1 cellular context compared by ENCODE assay signal in genomic region chr19:34306213-34306661, GRCh38.
TF ChIP-seq lines count a peak whose summit lies in the region.

No MANE protein-coding gene starts in this region.

TF ChIP-seq in HepG2, 621 proteins besides CTCF, POLR2A, EP300 and RAD21 (continued from another document and continues in another):
- TF ChIP-seq FOXP4 (CRISPR knock-in tag; IDR thresholded peaks at IDR 0.05) = no peak; the same call in 1 of the 2 replicates
- no peak for TF ChIP-seq MTA1 (CRISPR knock-in tag; IDR thresholded peaks at IDR 0.05; ENCODE audit: borderline replicate concordance)
- peak; percentile 48; the same call in 1 of the 2 replicates for TF ChIP-seq ZSCAN31 (CRISPR knock-in tag; IDR thresholded peaks at IDR 0.05; ENCODE audit: low read depth)
- no peak for TF ChIP-seq CHCHD3 (CRISPR knock-in tag; IDR thresholded peaks at IDR 0.05)
- peak; percentile 66 for TF ChIP-seq ZMYM4 (CRISPR knock-in tag; IDR thresholded peaks at IDR 0.05)
- no peak for TF ChIP-seq IRF9 (CRISPR knock-in tag; IDR thresholded peaks at IDR 0.05; ENCODE audit: borderline replicate concordance)
- no peak for TF ChIP-seq ZFYVE20 (CRISPR knock-in tag; IDR thresholded peaks at IDR 0.05; ENCODE audit: borderline replicate concordance, low read depth)
- no peak for TF ChIP-seq PTBP1 (IDR thresholded peaks at IDR 0.05; ENCODE audit: low read depth, low read length, poor library complexity, severe bottlenecking)
- no peak for TF ChIP-seq ZIK1 (CRISPR knock-in tag; IDR thresholded peaks at IDR 0.05; ENCODE audit: borderline replicate concordance, low read depth)
- TF ChIP-seq ZBTB7A (CRISPR knock-in tag; IDR thresholded peaks at IDR 0.05) = no peak
- TF ChIP-seq NR0B2 (CRISPR knock-in tag; IDR thresholded peaks at IDR 0.05) = no peak
- no peak for TF ChIP-seq TBP (CRISPR knock-in tag; IDR thresholded peaks at IDR 0.05)
- no peak for TF ChIP-seq ZFP82 (CRISPR knock-in tag; IDR thresholded peaks at IDR 0.05; ENCODE audit: borderline replicate concordance)
- TF ChIP-seq RORA (CRISPR knock-in tag; IDR thresholded peaks at IDR 0.05) = no peak
- TF ChIP-seq ZNF562 (CRISPR knock-in tag; IDR thresholded peaks at IDR 0.05; ENCODE audit: borderline replicate concordance) = no peak
- TF ChIP-seq FUBP1 (CRISPR knock-in tag; IDR thresholded peaks at IDR 0.05; ENCODE audit: borderline replicate concordance) = no peak
- TF ChIP-seq CREB1 (IDR thresholded peaks at IDR 0.05) = no peak
- TF ChIP-seq CREB1 (CRISPR knock-in tag; IDR thresholded peaks at IDR 0.05) = no peak
- peak; percentile 2; the same call in 1 of the 2 replicates for TF ChIP-seq MYPOP (CRISPR knock-in tag; IDR thresholded peaks at IDR 0.05)
- no peak for TF ChIP-seq KLF13 (CRISPR knock-in tag; IDR thresholded peaks at IDR 0.05)
- no peak for TF ChIP-seq ATF7 (IDR thresholded peaks at IDR 0.05)
- no peak for TF ChIP-seq ATF7 (CRISPR knock-in tag; IDR thresholded peaks at IDR 0.05)
- no peak for TF ChIP-seq TAF15 (IDR thresholded peaks at IDR 0.05; ENCODE audit: low read depth, low read length, poor library complexity, severe bottlenecking)
- no peak for TF ChIP-seq HOXA7 (CRISPR knock-in tag; IDR thresholded peaks at IDR 0.05)
- no peak for TF ChIP-seq TRAFD1 (CRISPR knock-in tag; IDR thresholded peaks at IDR 0.05; ENCODE audit: borderline replicate concordance)
- no peak for TF ChIP-seq ZNF329 (CRISPR knock-in tag; IDR thresholded peaks at IDR 0.05; ENCODE audit: low read depth)
- TF ChIP-seq RBFOX2 (IDR thresholded peaks at IDR 0.05; ENCODE audit: low read depth, low read length) = no peak
- no peak for TF ChIP-seq ADNP (CRISPR knock-in tag; IDR thresholded peaks at IDR 0.05)
- TF ChIP-seq ZNF234 (CRISPR knock-in tag; conservative IDR thresholded peaks at IDR 0.05) = no peak
- 0 out of 2 replicates have a peak, but pooled peaks have one; percentile 18 for TF ChIP-seq ZHX1 (CRISPR knock-in tag; IDR thresholded peaks at IDR 0.05; ENCODE audit: low read depth)
- TF ChIP-seq ZNF572 (CRISPR knock-in tag; IDR thresholded peaks at IDR 0.05) = no peak
- no peak for TF ChIP-seq ZBED4 (CRISPR knock-in tag; IDR thresholded peaks at IDR 0.05; ENCODE audit: borderline replicate concordance)
- peak; percentile 87 for TF ChIP-seq HNF1A (IDR thresholded peaks at IDR 0.05; ENCODE audit: low read depth)
- peak; percentile 95 for TF ChIP-seq HNF1A (CRISPR knock-in tag; IDR thresholded peaks at IDR 0.05; ENCODE audit: borderline replicate concordance)
- TF ChIP-seq ZFP36L1 (CRISPR knock-in tag; IDR thresholded peaks at IDR 0.05) = no peak
- TF ChIP-seq ELF3 (CRISPR knock-in tag; IDR thresholded peaks at IDR 0.05) = peak; percentile 25; the same call in 1 of the 2 replicates
- no peak for TF ChIP-seq E2F2 (CRISPR knock-in tag; IDR thresholded peaks at IDR 0.05; ENCODE audit: borderline replicate concordance)
- TF ChIP-seq ZNF460 (CRISPR knock-in tag; IDR thresholded peaks at IDR 0.05; ENCODE audit: borderline replicate concordance) = no peak
- TF ChIP-seq ZNF317 (CRISPR knock-in tag; IDR thresholded peaks at IDR 0.05) = no peak
